10 cellular contexts compared by ENCODE assay signal in the genomic region with DNA sequence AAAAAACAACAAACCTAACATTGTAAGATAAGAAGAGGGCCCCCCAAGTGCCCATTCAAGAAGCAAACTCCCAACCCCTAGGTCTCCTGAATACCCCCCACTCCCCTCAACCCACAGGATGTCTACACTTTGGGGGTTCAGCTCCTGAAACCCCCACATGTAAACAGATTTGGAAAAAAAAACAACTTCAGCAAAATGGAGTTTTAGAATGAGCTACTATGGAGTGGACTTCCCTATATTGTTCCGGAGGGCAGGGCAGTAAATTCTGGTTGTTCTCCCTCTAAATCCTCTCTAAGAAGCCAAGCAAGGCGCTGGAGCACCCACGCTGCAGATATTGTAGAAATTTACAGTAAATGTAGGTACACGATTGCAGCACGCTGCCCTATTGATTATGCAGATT. TPM values are rescaled to one million over a fixed set of nuclear protein-coding genes. Genes with fewer than 3 reads are reported as not detected.
DNase-seq lines count a peak whose midpoint lies in the region; ATAC-seq and TF ChIP-seq lines count a peak whose summit lies in the region.
"Had no signal": no experiment of that assay in that cellular context is flagged by ENCODE, and none has a peak within 500 bp of the region (broad histone marks: within the 10 kb centered on the region; RNA-seq: fewer than 3 reads in every experiment).

No MANE protein-coding gene starts in this region.

- no peak overlapping the region for H3K27ac Mint-ChIP-seq in activated naive CD4-positive, alpha-beta T cell treated with anti-CD3 and anti-CD28 coated beads, Interleukin-2, amount 50 U/mL, for 24 hours
- H3K27ac Mint-ChIP-seq in mesothelial cell of epicardium = no peak overlapping the region
- H3K27ac Mint-ChIP-seq: activated CD4-positive, alpha-beta memory T cell treated with anti-CD3 and anti-CD28 coated beads, Interleukin-2, amount 10 ng/mL, durations not matched to agents 7 days and 5 days had no signal

- H3K36me3 ChIP-seq in colonic mucosa = no peaks in the 10 kb centered on the region
- no peaks in the 10 kb centered on the region for H3K36me3 ChIP-seq in upper lobe of right lung
- H3K36me3 ChIP-seq: BLaER1 treated with 17β-estradiol and CSF1 and Interleukin-3, amounts not matched to agents 10 nM and 100 nM had no signal

- H3K9ac ChIP-seq in colonic mucosa (ENCODE audit: low read depth in 2 of 2, low read length in 2 of 2) = peak overlapping the region; percentile 41 to 48

- peak overlapping the region; percentile 38 for H3K4me3 Mint-ChIP-seq in activated naive CD4-positive, alpha-beta T cell treated with anti-CD3 and anti-CD28 coated beads, Interleukin-2, amount 50 U/mL, for 24 hours
- H3K4me3 Mint-ChIP-seq in mesothelial cell of epicardium = peak overlapping the region; percentile 92

- intact Hi-C loops in colonic mucosa (cut with DNase I) (no loop called here), upper lobe of right lung (cut with DNase I) (no loop called here)

- H3K27ac ChIP-seq in colonic mucosa (peak overlapping the region; percentile 64), upper lobe of right lung (peak overlapping the region; percentile 91)

- H3K9me3 ChIP-seq in colonic mucosa (no peaks in the 10 kb centered on the region), upper lobe of right lung (no peaks in the 10 kb centered on the region)
- H3K9me3 ChIP-seq: BLaER1 treated with 17β-estradiol and CSF1 and Interleukin-3, amounts not matched to agents 10 nM and 100 nM had no signal

- ATAC-seq in upper lobe of right lung (no peak), HG02588 (IDR thresholded peaks at IDR 0.05; ENCODE audit: unreplicated experiment) (no peak)

- peaks cover 24% of the 10 kb centered on the region for H3K27me3 Mint-ChIP-seq in activated naive CD4-positive, alpha-beta T cell treated with anti-CD3 and anti-CD28 coated beads, Interleukin-2, amount 50 U/mL, for 24 hours
- peaks cover 12% of the 10 kb centered on the region for H3K27me3 Mint-ChIP-seq in mesothelial cell of epicardium (ENCODE audit: low read depth)

- TF ChIP-seq CTCF in colonic mucosa (IDR thresholded peaks at IDR 0.05) = no peak
- TF ChIP-seq CTCF in mesothelial cell of epicardium (IDR thresholded peaks at IDR 0.05; ENCODE audit: unreplicated experiment) = no peak
- TF ChIP-seq CTCF in upper lobe of right lung (IDR thresholded peaks at IDR 0.05) = no peak

- H3K27me3 ChIP-seq in colonic mucosa = no peaks in the 10 kb centered on the region
- H3K27me3 ChIP-seq in upper lobe of right lung = peaks cover 6% of the 10 kb centered on the region

- H3K4me1 ChIP-seq in colonic mucosa = peaks cover 7% of the 10 kb centered on the region
- H3K4me1 ChIP-seq in upper lobe of right lung = peaks cover 41% of the 10 kb centered on the region

- DNase-seq in activated naive CD4-positive, alpha-beta T cell (lab: John Stamatoyannopoulos, UW) = no peak
- DNase-seq in colonic mucosa (no peak), mesothelial cell of epicardium (ENCODE audit: low spot score in 2 of 2, unreplicated experiment in 2 of 2) (no peak), upper lobe of right lung (no peak), globus pallidus (ENCODE audit: low spot score) (no peak)
- DNase-seq in stimulated activated CD4-positive, alpha-beta T cell treated with anti-CD3 and anti-CD28 coated beads, Interleukin-4, amount 100 ng/mL, for 4 hours = no peak
- DNase-seq: activated CD4-positive, alpha-beta memory T cell treated with anti-CD3 and anti-CD28 coated beads, Interleukin-2, amount 10 ng/mL, durations not matched to agents 7 days and 5 days had no signal

- H3K4me3 ChIP-seq in colonic mucosa = no peak overlapping the region
- peak overlapping the region; percentile 71 for H3K4me3 ChIP-seq in upper lobe of right lung

- no peaks in the 10 kb centered on the region for H3K9me3 Mint-ChIP-seq in activated naive CD4-positive, alpha-beta T cell treated with anti-CD3 and anti-CD28 coated beads, Interleukin-2, amount 50 U/mL, for 24 hours
- no peaks in the 10 kb centered on the region for H3K9me3 Mint-ChIP-seq in mesothelial cell of epicardium
- H3K9me3 Mint-ChIP-seq: activated CD4-positive, alpha-beta memory T cell treated with anti-CD3 and anti-CD28 coated beads, Interleukin-2, amount 10 ng/mL, durations not matched to agents 7 days and 5 days had no signal

- H3K36me3 Mint-ChIP-seq in activated naive CD4-positive, alpha-beta T cell treated with anti-CD3 and anti-CD28 coated beads, Interleukin-2, amount 50 U/mL, for 24 hours = no peaks in the 10 kb centered on the region
- no peaks in the 10 kb centered on the region for H3K36me3 Mint-ChIP-seq in mesothelial cell of epicardium

- H3K4me1 Mint-ChIP-seq in activated naive CD4-positive, alpha-beta T cell treated with anti-CD3 and anti-CD28 coated beads, Interleukin-2, amount 50 U/mL, for 24 hours = peaks cover 40% of the 10 kb centered on the region
- peaks cover 19% of the 10 kb centered on the region for H3K4me1 Mint-ChIP-seq in mesothelial cell of epicardium

RNA-seq across cellular contexts. Expression of gene ZFHX3, which starts 8.5 kb away (rescaled TPM):
- total RNA-seq in colonic mucosa (10 to 100 TPM; 10.5 to 12.8 TPM), mesothelial cell of epicardium (63.8 to 68.1 TPM (median 67.1 TPM) in 3 replicates), upper lobe of right lung (29.0 TPM)
